Comparison of ENCODE assay signal across 15 cellular contexts in genomic region chr4:147284218-147284617, GRCh38.
A peak's percentile ranks its signal among the peaks of the same experiment; 100 is the strongest.
DNase-seq lines count a peak whose midpoint lies in the region; ATAC-seq and TF ChIP-seq lines count a peak whose summit lies in the region.
"Had no signal": no experiment of that assay in that cellular context is flagged by ENCODE, and none has a peak within 500 bp of the region (broad histone marks: within the 10 kb centered on the region; RNA-seq: fewer than 3 reads in every experiment).

No MANE protein-coding gene starts in this region.

- no peak overlapping the region for H2BK120ac ChIP-seq in mesendoderm (ENCODE audit: low read depth, low read length)

- H3K9me3 ChIP-seq in body of pancreas: no peaks in the 10 kb centered on the region
- H3K9me3 ChIP-seq: BLaER1 had no signal

- no peak overlapping the region for H3K18ac ChIP-seq in mesendoderm (ENCODE audit: low read length)

- H3K4ac ChIP-seq in mesendoderm (ENCODE audit: low read depth, low read length): no peak overlapping the region

- H2BK5ac ChIP-seq in mesendoderm (ENCODE audit: low read length): no peak overlapping the region

- intact Hi-C loops in body of pancreas (cut with DNase I): no loop called here

- no peak overlapping the region for H3K4me2 ChIP-seq in mesendoderm (ENCODE audit: low read length)
- H3K4me2 ChIP-seq: BLaER1, GM23338 had no signal

- H3K23ac ChIP-seq in mesendoderm (ENCODE audit: low read length): no peak overlapping the region

- H3K56ac ChIP-seq in mesendoderm (ENCODE audit: low read length): no peak overlapping the region

- TF ChIP-seq POLR2A in body of pancreas (IDR thresholded peaks at IDR 0.05): no peak

- WGBS in mesendoderm (ENCODE audit: extremely low coverage, insufficient coverage, low lambda C conversion rate): no CpG with 5 or more reads among the region's 1 CpG
- WGBS in body of pancreas, 2 donors: 48 to 62% methylated on average over 1 of the region's 1 CpG

- H3K27me3 ChIP-seq in mesendoderm (ENCODE audit: insufficient read depth, low read length, poor library complexity) (no peaks in the 10 kb centered on the region), body of pancreas (no peaks in the 10 kb centered on the region)
- H3K27me3 ChIP-seq: BLaER1 had no signal

- no peak overlapping the region for H4K8ac ChIP-seq in mesendoderm (ENCODE audit: low read depth, low read length)

- H3K79me1 ChIP-seq in mesendoderm (ENCODE audit: low read length): no peaks in the 10 kb centered on the region

- no peak overlapping the region for H3K4me3 ChIP-seq in foreskin fibroblast (ENCODE audit: low read depth in 1 of 2, low read length in 2 of 2)
- no peak overlapping the region for H3K4me3 ChIP-seq in mesendoderm (ENCODE audit: low read length)
- H3K4me3 ChIP-seq in body of pancreas: no peak overlapping the region
- H3K4me3 ChIP-seq: BLaER1, GM23338 had no signal

- H3K36me3 ChIP-seq in mesendoderm (ENCODE audit: control insufficient read depth, insufficient read depth, low read length) (no peaks in the 10 kb centered on the region), body of pancreas (replicated peaks in 1 of 2; ENCODE audit: insufficient read depth in 1 of 2, low read depth in 2 of 2) (no peaks in the 10 kb centered on the region)
- H3K36me3 ChIP-seq: BLaER1 had no signal

- H2AK5ac ChIP-seq in mesendoderm (ENCODE audit: low read length): no peak overlapping the region

- no peak overlapping the region for H3K9ac ChIP-seq in mesendoderm (ENCODE audit: low read length)
- H3K9ac ChIP-seq: BLaER1 had no signal

- ATAC-seq in SK-N-SH treated with all-trans-retinoic acid at 6 μM for 48 hours: no peak; the same call in 2 of the 3 replicates
- ATAC-seq in body of pancreas: no peak
- ATAC-seq: GM23338 had no signal

- no peak overlapping the region for H4K5ac ChIP-seq in mesendoderm (ENCODE audit: low read length)

- H3K4me1 ChIP-seq in mesendoderm (ENCODE audit: control insufficient read depth, low read depth, low read length) (no peaks in the 10 kb centered on the region), body of pancreas (no peaks in the 10 kb centered on the region)
- H3K4me1 ChIP-seq: BLaER1 had no signal

- H3K79me2 ChIP-seq in mesendoderm (ENCODE audit: control insufficient read depth, insufficient read depth, low read length): no peaks in the 10 kb centered on the region

- DNase-seq in EH (ENCODE audit: low read depth): peak; percentile 36
- DNase-seq in foreskin fibroblast: peak; percentile 16 to 45
- peak; percentile 23 for DNase-seq in mesendoderm
- DNase-seq in DMS153 treated with DMSO at 0.1 percent for 48 hours (lab: John Stamatoyannopoulos, UW; ENCODE audit: unreplicated experiment): no peak
- DNase-seq in NCI-H748 (lab: John Stamatoyannopoulos, UW; ENCODE audit: unreplicated experiment): no peak
- DNase-seq in body of pancreas: no peak
- DNase-seq in islet precursor cell: no peak
- DNase-seq: 8988T; CD4-positive, alpha-beta memory T cell; DMS153; DMS79 treated with DMSO at 0.1 percent for 48 hours; HCEC 1CT had no signal

- H3K27ac ChIP-seq in mesendoderm (ENCODE audit: low read depth, low read length) (no peak overlapping the region), body of pancreas (no peak overlapping the region)
- H3K27ac ChIP-seq: BLaER1 had no signal

- no peak overlapping the region for H2BK15ac ChIP-seq in mesendoderm (replicated peaks; ENCODE audit: low read depth)

- TF ChIP-seq CTCF in foreskin fibroblast (IDR thresholded peaks at IDR 0.05; ENCODE audit: low read depth, low read length) (no peak), body of pancreas (IDR thresholded peaks at IDR 0.05) (no peak)

TF ChIP-seq in SK-N-SH treated with all-trans-retinoic acid at 6 μM for 48 hours, 23 proteins besides CTCF, POLR2A, EP300 and RAD21:
- TF ChIP-seq ARNTL (CRISPR knock-in tag; IDR thresholded peaks at IDR 0.05; ENCODE audit: borderline replicate concordance, low read depth) (no peak), ISL1 (CRISPR knock-in tag; IDR thresholded peaks at IDR 0.05) (peak; percentile 89), TCF4 (CRISPR knock-in tag; IDR thresholded peaks at IDR 0.05; ENCODE audit: borderline replicate concordance) (peak; percentile 97), OSR1 (CRISPR knock-in tag; IDR thresholded peaks at IDR 0.05) (no peak), ZFP3 (CRISPR knock-in tag; IDR thresholded peaks at IDR 0.05) (no peak), TSHZ2 (CRISPR knock-in tag; IDR thresholded peaks at IDR 0.05) (peak; percentile 82), POU6F1 (CRISPR knock-in tag; IDR thresholded peaks at IDR 0.05; ENCODE audit: borderline replicate concordance, low read depth) (no peak)

Comparison
In these comparisons a context has a peak if more than half of its experiments do, and no peak if none do; other contexts are left out.
1. DNase-seq: peak in EH (single experiment), foreskin fibroblast (2 of 2) and mesendoderm (single experiment); none in DMS153 treated with DMSO at 0.1 percent for 48 hours (single experiment), NCI-H748 (single experiment), body of pancreas (0 of 4) and islet precursor cell (single experiment).